ENCODE assay signal across 23 cellular contexts in genomic region chr14:90137807-90138206, GRCh38.
"Had no signal": no experiment of that assay in that cellular context is flagged by ENCODE, and none has a peak within 500 bp of the region (broad histone marks: within the 10 kb centered on the region; RNA-seq: fewer than 3 reads in every experiment).

No MANE protein-coding gene starts in this region.

- DNase-seq: activated B cell treated with CpG ODN at 0.5 μM for 24 hours; activated CD4-positive, alpha-beta memory T cell treated with anti-CD3 and anti-CD28 coated beads for 36 hours; activated CD4-positive, alpha-beta T cell treated with anti-CD3 and anti-CD28 coated beads for 4 hours; activated gamma-delta T cell treated with Interleukin-2 at 50 U/mL for 16 hours; activated T-cell treated with anti-CD3 and anti-CD28 coated beads for 4 hours; body of pancreas; central memory CD4-positive, alpha-beta T cell; endodermal cell; kidney; midbrain; retina; stimulated activated CD4-positive, alpha-beta T cell treated with anti-CD3 and anti-CD28 coated beads, Interleukin-2, amount 100 ng/mL, for 24 hours; uterus had no signal

- H3K36me3 Mint-ChIP-seq: activated CD4-positive, alpha-beta memory T cell treated with anti-CD3 and anti-CD28 coated beads for 36 hours; activated naive CD4-positive, alpha-beta T cell treated with anti-CD3 and anti-CD28 coated beads, Interleukin-2, amount 50 U/mL, for 72 hours had no signal

- H3K27me3 ChIP-seq: body of pancreas, tibial nerve, uterus had no signal

- H3K9me3 Mint-ChIP-seq: activated B cell treated with CpG ODN at 0.5 μM for 24 hours; activated CD4-positive, alpha-beta memory T cell treated with anti-CD3 and anti-CD28 coated beads for 36 hours; activated naive CD4-positive, alpha-beta T cell treated with anti-CD3 and anti-CD28 coated beads, Interleukin-2, amount 50 U/mL, for 72 hours; activated T-helper 1 cell treated with anti-CD3 and anti-CD28 coated beads, Interleukin-12 subunit alpha, Interleukin-12 subunit beta, Interleukin-2, Interleukin-4 antibody, amounts not matched to agents 30 ng/mL and 10 ng/mL and 1 ng/mL, durations not matched to agents 14 hours and 24 hours and 36 hours; nephron; stimulated activated naive CD8-positive, alpha-beta T cell treated with anti-CD3 and anti-CD28 coated beads, Interleukin-15, Interleukin-2, amounts not matched to agents 100 ng/mL and 50 ng/mL, for 24 hours had no signal

- ATAC-seq: activated naive CD4-positive, alpha-beta T cell treated with anti-CD3 and anti-CD28 coated beads, Interleukin-2, amount 50 U/mL, for 72 hours; body of pancreas; left lobe of liver had no signal

- H3K36me3 ChIP-seq: adrenal gland, tibial nerve, uterus had no signal

- H3K4me3 ChIP-seq: adrenal gland, body of pancreas, tibial nerve, uterus had no signal

- H3K4me1 ChIP-seq: adrenal gland, body of pancreas, parathyroid adenoma, tibial nerve, uterus had no signal

- H3K4me3 Mint-ChIP-seq: activated B cell treated with CpG ODN at 0.5 μM for 24 hours; activated CD4-positive, alpha-beta memory T cell treated with anti-CD3 and anti-CD28 coated beads for 36 hours; activated T-helper 1 cell treated with anti-CD3 and anti-CD28 coated beads, Interleukin-12 subunit alpha, Interleukin-12 subunit beta, Interleukin-2, Interleukin-4 antibody, amounts not matched to agents 30 ng/mL and 10 ng/mL and 1 ng/mL, durations not matched to agents 14 hours and 24 hours and 36 hours; endodermal cell; nephron; stimulated activated naive CD8-positive, alpha-beta T cell treated with anti-CD3 and anti-CD28 coated beads, Interleukin-15, Interleukin-2, amounts not matched to agents 100 ng/mL and 50 ng/mL, for 24 hours had no signal

- H2AFZ ChIP-seq: parathyroid adenoma had no signal

- FAIRE-seq: colon, frontal cortex, kidney had no signal

- H3K27ac ChIP-seq: adrenal gland, body of pancreas, parathyroid adenoma, tibial nerve, uterus had no signal

- H3K9me3 ChIP-seq: adrenal gland, body of pancreas, tibial nerve, uterus had no signal

- H3K9ac ChIP-seq: parathyroid adenoma had no signal

- H3K27ac Mint-ChIP-seq: activated B cell treated with CpG ODN at 0.5 μM for 24 hours; activated CD4-positive, alpha-beta memory T cell treated with anti-CD3 and anti-CD28 coated beads for 36 hours; activated naive CD4-positive, alpha-beta T cell treated with anti-CD3 and anti-CD28 coated beads, Interleukin-2, amount 50 U/mL, for 72 hours; activated T-helper 1 cell treated with anti-CD3 and anti-CD28 coated beads, Interleukin-12 subunit alpha, Interleukin-12 subunit beta, Interleukin-2, Interleukin-4 antibody, amounts not matched to agents 30 ng/mL and 10 ng/mL and 1 ng/mL, durations not matched to agents 14 hours and 24 hours and 36 hours; endodermal cell; nephron; stimulated activated naive CD8-positive, alpha-beta T cell treated with anti-CD3 and anti-CD28 coated beads, Interleukin-15, Interleukin-2, amounts not matched to agents 100 ng/mL and 50 ng/mL, for 24 hours had no signal

- H3K79me2 ChIP-seq: parathyroid adenoma had no signal

- H3K4me1 Mint-ChIP-seq: activated B cell treated with CpG ODN at 0.5 μM for 24 hours had no signal
